14 cellular contexts compared by ENCODE assay signal in the genomic region with DNA sequence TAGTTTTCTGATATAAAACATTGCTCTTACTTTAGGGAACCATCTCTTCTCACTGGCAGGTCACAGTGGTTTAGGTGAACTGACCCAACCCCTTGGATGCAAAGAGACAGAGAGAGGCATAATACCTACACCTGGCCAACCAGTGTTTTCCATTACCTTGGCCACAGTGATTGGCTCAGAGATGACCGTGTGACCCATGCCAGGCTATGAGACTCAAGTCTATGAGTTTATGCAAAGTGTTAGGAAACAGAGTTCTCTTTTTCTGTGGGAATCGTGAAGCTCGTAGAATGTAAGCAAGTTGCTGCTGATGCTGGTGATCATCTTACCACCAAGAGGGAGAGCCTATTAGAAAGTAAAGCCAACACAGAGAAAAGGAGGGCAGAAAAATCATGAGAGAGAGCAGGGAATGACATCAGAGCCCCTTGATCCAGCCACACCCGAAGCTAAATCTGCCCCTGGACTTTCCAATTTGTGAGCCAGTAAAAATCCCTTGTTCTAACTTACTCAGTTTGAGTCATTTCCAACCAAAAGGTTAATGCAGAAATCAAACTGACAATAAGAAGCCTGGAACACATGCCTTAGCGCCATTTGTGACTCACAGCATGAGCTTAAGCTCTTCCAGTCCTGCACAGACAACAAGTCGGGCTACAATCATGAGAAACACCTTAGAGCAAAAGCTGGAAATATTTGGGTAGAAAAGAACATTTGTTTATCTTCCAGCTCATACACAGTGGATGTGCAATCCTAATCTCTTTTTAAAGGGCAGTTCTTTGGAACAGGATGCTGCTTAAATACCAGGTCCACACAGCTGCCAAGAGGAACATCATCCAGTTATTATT.
DNase-seq lines count a peak whose midpoint lies in the region; FAIRE-seq and TF ChIP-seq lines count a peak whose summit lies in the region.
"Had no signal": no experiment of that assay in that cellular context is flagged by ENCODE, and none has a peak within 500 bp of the region (broad histone marks: within the 10 kb centered on the region; RNA-seq: fewer than 3 reads in every experiment).

No MANE protein-coding gene starts in this region.

- H3K9ac ChIP-seq in neural progenitor cell, result no peak overlapping the region
- no peak overlapping the region for H3K9ac ChIP-seq in kidney (ENCODE audit: low read length in 2 of 2)

- no peak overlapping the region for H3K4me2 ChIP-seq in neural progenitor cell

- H3K27me3 Mint-ChIP-seq in neural progenitor cell (ENCODE audit: insufficient read depth, low read depth), result peaks cover 2% of the 10 kb centered on the region

- intact Hi-C loops in kidney (cut with DNase I), result no loop called here

- H3K4me1 ChIP-seq in neural progenitor cell (peaks cover 18% of the 10 kb centered on the region), kidney (ENCODE audit: control insufficient read depth in 1 of 2, insufficient read depth in 1 of 2, low read depth in 1 of 2, low read length in 2 of 2) (no peaks in the 10 kb centered on the region)
- H3K4me1 ChIP-seq: psoas muscle had no signal

- peaks cover 54% of the 10 kb centered on the region for H3K4me1 Mint-ChIP-seq in neural progenitor cell

- no peak overlapping the region for H3K4me3 Mint-ChIP-seq in neural progenitor cell
- H3K4me3 Mint-ChIP-seq: stimulated activated naive CD8-positive, alpha-beta T cell treated with anti-CD3 and anti-CD28 coated beads, Interleukin-15, Interleukin-2, amounts not matched to agents 100 ng/mL and 50 ng/mL, for 24 hours had no signal

- no peak overlapping the region for H2AFZ ChIP-seq in neural progenitor cell (replicated peaks)

- no peaks in the 10 kb centered on the region for H3K79me2 ChIP-seq in neural progenitor cell (ENCODE audit: low read depth)

- H3K4me3 ChIP-seq in neural progenitor cell (no peak overlapping the region), WERI-Rb-1 (ENCODE audit: low read depth, low read length) (no peak overlapping the region), kidney (ENCODE audit: low read length in 2 of 2) (no peak overlapping the region)
- H3K4me3 ChIP-seq: psoas muscle had no signal

- no peak for TF ChIP-seq CTCF in neural progenitor cell (IDR thresholded peaks at IDR 0.05)
- TF ChIP-seq CTCF in WERI-Rb-1 (IDR thresholded peaks at IDR 0.05; ENCODE audit: low read depth, low read length), result no peak
- TF ChIP-seq CTCF in kidney (IDR thresholded peaks at IDR 0.05; ENCODE audit: borderline replicate concordance, extremely low read depth, insufficient read depth), result no peak

- H3K36me3 ChIP-seq in neural progenitor cell (no peaks in the 10 kb centered on the region), WERI-Rb-1 (no peaks in the 10 kb centered on the region), kidney (ENCODE audit: control insufficient read depth in 1 of 2, insufficient read depth in 2 of 2, low read length in 2 of 2) (no peaks in the 10 kb centered on the region)

- DNase-seq in EL, result peak; percentile 5
- DNase-seq in HS-27A (ENCODE audit: low read depth), result peak; percentile 74
- peak; percentile 97 for DNase-seq in epithelial cell of prostate (ENCODE audit: low read depth, low spot score)
- no peak for DNase-seq in neural progenitor cell (ENCODE audit: low spot score)
- no peak for DNase-seq in WERI-Rb-1
- no peak for DNase-seq in NCI-H69 (lab: John Stamatoyannopoulos, UW)
- DNase-seq in effector CD4-positive, alpha-beta T cell, result no peak
- no peak for DNase-seq in kidney
- DNase-seq: DMS79 treated with DMSO at 0.1 percent for 48 hours, OCI-M1, psoas muscle had no signal

- H3K36me3 Mint-ChIP-seq in neural progenitor cell, result no peaks in the 10 kb centered on the region

- H3K27me3 ChIP-seq in neural progenitor cell (no peaks in the 10 kb centered on the region), WERI-Rb-1 (ENCODE audit: insufficient read depth, low read depth, severe bottlenecking) (peaks cover 81% of the 10 kb centered on the region)

- FAIRE-seq in kidney (lab: Jason Lieb, UNC), result no peak
- FAIRE-seq: endometrium, HepG2 had no signal

- peaks cover 17% of the 10 kb centered on the region for H3F3A ChIP-seq in neural progenitor cell (ENCODE audit: low read depth)

- H3K27ac ChIP-seq in epithelial cell of prostate (peak overlapping the region; percentile 87), neural progenitor cell (no peak overlapping the region), WERI-Rb-1 (no peak overlapping the region), kidney (ENCODE audit: low read depth in 2 of 2, low read length in 2 of 2) (no peak overlapping the region)
- H3K27ac ChIP-seq: psoas muscle had no signal

- H3K9me3 ChIP-seq in neural progenitor cell (ENCODE audit: low read depth) (no peaks in the 10 kb centered on the region), WERI-Rb-1 (ENCODE audit: severe bottlenecking) (no peaks in the 10 kb centered on the region), kidney (ENCODE audit: control insufficient read depth in 1 of 2, low read length in 2 of 2) (no peaks in the 10 kb centered on the region)
- H3K9me3 ChIP-seq: psoas muscle had no signal

- no peaks in the 10 kb centered on the region for H3K9me3 Mint-ChIP-seq in neural progenitor cell
- H3K9me3 Mint-ChIP-seq: stimulated activated naive CD8-positive, alpha-beta T cell treated with anti-CD3 and anti-CD28 coated beads, Interleukin-15, Interleukin-2, amounts not matched to agents 100 ng/mL and 50 ng/mL, for 24 hours had no signal

- H3K27ac Mint-ChIP-seq in neural progenitor cell, result peak overlapping the region; percentile 62
- H3K27ac Mint-ChIP-seq: stimulated activated naive CD8-positive, alpha-beta T cell treated with anti-CD3 and anti-CD28 coated beads, Interleukin-15, Interleukin-2, amounts not matched to agents 100 ng/mL and 50 ng/mL, for 24 hours had no signal

- no peaks in the 10 kb centered on the region for H4K20me1 ChIP-seq in neural progenitor cell (ENCODE audit: low read depth)

Comparison
In these comparisons a context has a peak if more than half of its experiments do, and no peak if none do; other contexts are left out.
1. DNase-seq: peak in EL (single experiment), HS-27A (single experiment) and epithelial cell of prostate (single experiment); none in neural progenitor cell (single experiment), WERI-Rb-1 (single experiment), NCI-H69 (single experiment), effector CD4-positive, alpha-beta T cell (single experiment) and kidney (single experiment).